Comparison of ENCODE assay signal across 9 cellular contexts in the genomic region with DNA sequence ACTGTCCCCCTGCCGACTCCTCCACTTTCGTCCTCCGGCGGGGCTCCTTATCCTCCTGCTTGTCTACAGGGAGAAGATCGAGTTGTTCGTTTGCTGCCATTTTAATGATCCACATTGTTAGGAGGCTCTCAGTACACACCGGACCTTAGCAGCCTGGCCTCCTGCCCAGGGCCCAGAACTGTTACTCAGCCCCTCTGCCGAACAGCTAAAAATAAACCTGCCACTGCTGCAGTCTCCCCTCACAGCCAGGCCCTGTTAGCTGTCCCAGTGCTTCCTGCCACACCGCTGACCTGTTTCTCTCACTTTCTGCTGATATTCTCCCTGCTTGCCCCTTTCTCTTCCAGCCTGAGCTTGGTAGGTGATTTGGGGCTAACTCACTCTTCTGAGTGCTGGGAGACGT. TPM values are rescaled to one million over a fixed set of nuclear protein-coding genes. Genes with fewer than 3 reads are reported as not detected.
DNase-seq lines count a peak whose midpoint lies in the region; ATAC-seq and TF ChIP-seq lines count a peak whose summit lies in the region.
"Had no signal": no experiment of that assay in that cellular context is flagged by ENCODE, and none has a peak within 500 bp of the region (broad histone marks: within the 10 kb centered on the region; RNA-seq: fewer than 3 reads in every experiment).

No MANE protein-coding gene starts in this region.

- no peaks in the 10 kb centered on the region for H3K9me3 ChIP-seq in neural progenitor cell (ENCODE audit: low read depth)

- H3K79me2 ChIP-seq in neural progenitor cell (ENCODE audit: low read depth): peaks cover 94% of the 10 kb centered on the region

- H3K4me2 ChIP-seq in neural progenitor cell: no peak overlapping the region

- ATAC-seq in GM21447 (IDR thresholded peaks at IDR 0.05; ENCODE audit: unreplicated experiment): no peak
- no peak for ATAC-seq in HG03457 (IDR thresholded peaks at IDR 0.05; ENCODE audit: unreplicated experiment)

- TF ChIP-seq CTCF in fibroblast of pulmonary artery (IDR thresholded peaks at IDR 0.05; ENCODE audit: low read length, missing control alignments): no peak
- TF ChIP-seq CTCF in neural progenitor cell (IDR thresholded peaks at IDR 0.05): no peak
- no peak for TF ChIP-seq CTCF in type B pancreatic cell (conservative IDR thresholded peaks at IDR 0.05)

- DNase-seq in Ammon's horn (ENCODE audit: low spot score) (peak; percentile 64), SHP77 treated with DMSO at 0.1 percent for 48 hours (lab: John Stamatoyannopoulos, UW) (peak; percentile 45), fibroblast of pulmonary artery (ENCODE audit: low read depth) (peak; percentile 74), neural progenitor cell (ENCODE audit: low spot score) (no peak), type B pancreatic cell (ENCODE audit: extremely low spot score, unreplicated experiment) (no peak)
- no peak for DNase-seq in stimulated activated CD4-positive, alpha-beta T cell treated with anti-CD3 and anti-CD28 coated beads, Interleukin-4, amount 100 ng/mL, for 1 hour
- DNase-seq: NCI-H524 had no signal

- no peaks in the 10 kb centered on the region for H3K9me3 Mint-ChIP-seq in neural progenitor cell
- peaks cover 3% of the 10 kb centered on the region for H3K9me3 Mint-ChIP-seq in type B pancreatic cell

- no peak overlapping the region for H3K27ac ChIP-seq in neural progenitor cell

- peak overlapping the region; percentile 15 for H3K4me3 ChIP-seq in fibroblast of pulmonary artery (replicated peaks; ENCODE audit: low read depth, low read length)
- H3K4me3 ChIP-seq in neural progenitor cell: no peak overlapping the region

- H4K20me1 ChIP-seq in neural progenitor cell (ENCODE audit: low read depth): peaks cover 97% of the 10 kb centered on the region

- H3K27me3 ChIP-seq in neural progenitor cell: no peaks in the 10 kb centered on the region

- H3K4me1 ChIP-seq in neural progenitor cell: peaks cover 46% of the 10 kb centered on the region

- no peak overlapping the region for H2AFZ ChIP-seq in neural progenitor cell (replicated peaks)

- H3K27me3 Mint-ChIP-seq in neural progenitor cell (ENCODE audit: insufficient read depth, low read depth) (peaks cover 2% of the 10 kb centered on the region), type B pancreatic cell (no peaks in the 10 kb centered on the region)

- H3F3A ChIP-seq in neural progenitor cell (ENCODE audit: low read depth): peaks cover 2% of the 10 kb centered on the region

- H3K36me3 ChIP-seq in neural progenitor cell: no peaks in the 10 kb centered on the region

- H3K9ac ChIP-seq in neural progenitor cell: no peak overlapping the region

- H3K36me3 Mint-ChIP-seq in neural progenitor cell (peaks cover 31% of the 10 kb centered on the region), type B pancreatic cell (peaks cover 10% of the 10 kb centered on the region)

- H3K4me1 Mint-ChIP-seq in neural progenitor cell (peaks cover 79% of the 10 kb centered on the region), type B pancreatic cell (ENCODE audit: unreplicated experiment) (peaks cover 70% of the 10 kb centered on the region)

- peak overlapping the region; percentile 8 for H3K4me3 Mint-ChIP-seq in neural progenitor cell
- H3K4me3 Mint-ChIP-seq in type B pancreatic cell: no peak overlapping the region

- H3K27ac Mint-ChIP-seq in neural progenitor cell: no peak overlapping the region
- no peak overlapping the region for H3K27ac Mint-ChIP-seq in type B pancreatic cell

RNA-seq across cellular contexts. Expression of a gene that starts 8.3 kb away (rescaled TPM):
- total RNA-seq in neural progenitor cell (ENCODE audit: low replicate concordance): 24.7 and 38.7 TPM in 2 replicates
- 62.3 and 63.1 TPM in 2 replicates for total RNA-seq in type B pancreatic cell (ENCODE audit: low replicate concordance)

RNA-seq across cellular contexts. Expression of a gene that starts 57.7 kb away (rescaled TPM):
- total RNA-seq in neural progenitor cell (ENCODE audit: low replicate concordance): 21.9 and 22.7 TPM in 2 replicates
- total RNA-seq in type B pancreatic cell (ENCODE audit: low replicate concordance): 1.0 and 7.2 TPM in 2 replicates

Comparison
In these comparisons a context has a peak if more than half of its experiments do, and no peak if none do; other contexts are left out.
1. DNase-seq: peak in Ammon's horn (single experiment), SHP77 treated with DMSO at 0.1 percent for 48 hours (single experiment) and fibroblast of pulmonary artery (single experiment); none in neural progenitor cell (single experiment), stimulated activated CD4-positive, alpha-beta T cell treated with anti-CD3 and anti-CD28 coated beads, Interleukin-4, amount 100 ng/mL, for 1 hour (single experiment) and type B pancreatic cell (single experiment).